18 cellular contexts compared by ENCODE assay signal in the genomic region with DNA sequence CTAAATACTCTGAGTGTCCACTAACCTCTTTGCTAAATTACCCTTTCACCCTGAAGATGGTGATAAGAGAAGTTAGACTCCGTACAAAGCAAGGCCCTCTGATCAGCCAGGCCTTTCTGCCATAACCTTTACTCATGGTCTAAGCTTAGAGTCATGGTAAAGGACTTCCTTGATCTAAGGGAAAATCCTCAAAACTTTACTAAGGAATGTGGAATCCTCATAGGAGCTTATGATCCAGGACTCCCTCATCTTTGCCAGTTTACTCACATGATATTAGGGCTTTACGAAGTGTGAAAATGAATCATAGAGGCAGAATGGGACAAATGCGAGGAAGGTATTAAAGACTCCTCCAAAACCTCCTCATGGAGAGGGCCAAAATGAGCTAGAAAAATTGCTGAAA.
"Had no signal": no experiment of that assay in that cellular context is flagged by ENCODE, and none has a peak within 500 bp of the region (broad histone marks: within the 10 kb centered on the region; RNA-seq: fewer than 3 reads in every experiment).

No MANE protein-coding gene starts in this region.

- H3K4me3 Mint-ChIP-seq: activated CD4-positive, alpha-beta memory T cell treated with anti-CD3 and anti-CD28 coated beads for 36 hours; activated naive CD8-positive, alpha-beta T cell treated with anti-CD3 and anti-CD28 coated beads, Interleukin-2, amount 10 ng/mL, durations not matched to agents 7 days and 5 days; dendritic cell treated with granulocyte-macrophage colony-stimulating factor and Interleukin-4, amounts not matched to agents 40 ng/mL and 50 ng/mL, for 4 days; effector memory CD8-positive, alpha-beta T cell; nephron progenitor cell; stimulated activated naive CD8-positive, alpha-beta T cell treated with anti-CD3 and anti-CD28 coated beads, Interleukin-15, Interleukin-2, amounts not matched to agents 100 ng/mL and 50 ng/mL, for 24 hours had no signal

- ATAC-seq: body of pancreas; effector memory CD8-positive, alpha-beta T cell; psoas muscle had no signal

- H3K36me3 ChIP-seq: left ventricle myocardium inferior had no signal

- H3K9me3 ChIP-seq: body of pancreas, psoas muscle, testis had no signal

- H3K27me3 ChIP-seq: body of pancreas, testis had no signal

- DNase-seq: activated CD4-positive, alpha-beta memory T cell treated with anti-CD3 and anti-CD28 coated beads for 36 hours; activated gamma-delta T cell; activated naive CD8-positive, alpha-beta T cell treated with anti-CD3 and anti-CD28 coated beads, Interleukin-2, amount 10 ng/mL, durations not matched to agents 7 days and 5 days; activated T-cell treated with anti-CD3 and anti-CD28 coated beads, Interleukin-2, amount 50 U/mL, for 48 hours; body of pancreas; effector memory CD8-positive, alpha-beta T cell; head of caudate nucleus; left ventricle myocardium inferior; mesendoderm; nephron progenitor cell; psoas muscle; stimulated activated CD4-positive, alpha-beta T cell treated with anti-CD3 and anti-CD28 coated beads, Interleukin-4, amount 100 ng/mL, for 24 hours; SW 1271; testis had no signal

- H3K36me3 Mint-ChIP-seq: activated naive CD8-positive, alpha-beta T cell treated with anti-CD3 and anti-CD28 coated beads, Interleukin-2, amount 10 ng/mL, durations not matched to agents 7 days and 5 days had no signal

- H3K27ac ChIP-seq: body of pancreas, epithelial cell of prostate, left ventricle myocardium inferior, psoas muscle, testis, VCaP had no signal

- H3K4me1 ChIP-seq: body of pancreas, left ventricle myocardium inferior, psoas muscle, testis had no signal

- H3K27me3 Mint-ChIP-seq: activated naive CD8-positive, alpha-beta T cell treated with anti-CD3 and anti-CD28 coated beads, Interleukin-2, amount 10 ng/mL, durations not matched to agents 7 days and 5 days; dendritic cell treated with granulocyte-macrophage colony-stimulating factor and Interleukin-4, amounts not matched to agents 40 ng/mL and 50 ng/mL, for 4 days had no signal

- H3K27ac Mint-ChIP-seq: activated CD4-positive, alpha-beta memory T cell treated with anti-CD3 and anti-CD28 coated beads for 36 hours; activated naive CD8-positive, alpha-beta T cell treated with anti-CD3 and anti-CD28 coated beads, Interleukin-2, amount 10 ng/mL, durations not matched to agents 7 days and 5 days; dendritic cell treated with granulocyte-macrophage colony-stimulating factor and Interleukin-4, amounts not matched to agents 40 ng/mL and 50 ng/mL, for 4 days; effector memory CD8-positive, alpha-beta T cell; nephron progenitor cell; stimulated activated naive CD8-positive, alpha-beta T cell treated with anti-CD3 and anti-CD28 coated beads, Interleukin-15, Interleukin-2, amounts not matched to agents 100 ng/mL and 50 ng/mL, for 24 hours had no signal

- H3K4me3 ChIP-seq: body of pancreas, left ventricle myocardium inferior, psoas muscle, testis had no signal
